8 cellular contexts compared by ENCODE assay signal in genomic region chr19:8569066-8569761, GRCh38. TPM values are rescaled to one million over a fixed set of nuclear protein-coding genes. Genes with fewer than 3 reads are reported as not detected.
DNase-seq lines count a peak whose midpoint lies in the region; ATAC-seq and TF ChIP-seq lines count a peak whose summit lies in the region.

No MANE protein-coding gene starts in this region.

- TF ChIP-seq CTCF in AG10803 (conservative IDR thresholded peaks at IDR 0.05; ENCODE audit: low read length): peak; percentile 23; the same call in 1 of the 2 replicates

- H3K4me3 ChIP-seq in AG10803 (ENCODE audit: low read length): no peak overlapping the region

- DNase-seq in AG10803 (ENCODE audit: low read depth) (peak; percentile 97), Kasumi-1 (lab: John Stamatoyannopoulos, UW) (peak; percentile 92 to 93), sciatic nerve (ENCODE audit: low spot score) (no peak), NCI-H69 (lab: John Stamatoyannopoulos, UW) (no peak)
- peak; percentile 59 for DNase-seq in activated CD4-positive, alpha-beta T cell treated with anti-CD3 and anti-CD28 coated beads, Interleukin-2, amount 50 U/mL, for 1 hour

- peak; percentile 32 for ATAC-seq in GM19468 (IDR thresholded peaks at IDR 0.05; ENCODE audit: extremely low read depth, unreplicated experiment)
- ATAC-seq in esophagus mucosa: peak; percentile 52
- peak; percentile 61 for ATAC-seq in sciatic nerve
- no peak for ATAC-seq in HG03457 (IDR thresholded peaks at IDR 0.05; ENCODE audit: unreplicated experiment)

- intact Hi-C loops in sciatic nerve (cut with DNase I): no loop called here

RNA-seq across cellular contexts. Expression of gene MYO1F, which starts 8.0 kb away (rescaled TPM):
- total RNA-seq in esophagus mucosa (3.8 TPM), sciatic nerve (60.9 TPM)

RNA-seq across cellular contexts. Expression of gene ADAMTS10, which starts 41.3 kb away (rescaled TPM):
- 1.9 TPM for total RNA-seq in esophagus mucosa
- 60.1 TPM for total RNA-seq in sciatic nerve

RNA-seq across cellular contexts. Expression of gene ZNF414, which starts 55.2 kb away (rescaled TPM):
- total RNA-seq in esophagus mucosa: 13.3 TPM
- 22.2 TPM for total RNA-seq in sciatic nerve

Comparison
In these comparisons a context has a peak if more than half of its experiments do, and no peak if none do; other contexts are left out.
1. DNase-seq: peak in AG10803 (single experiment), Kasumi-1 (2 of 2) and activated CD4-positive, alpha-beta T cell treated with anti-CD3 and anti-CD28 coated beads, Interleukin-2, amount 50 U/mL, for 1 hour (single experiment); none in sciatic nerve (single experiment) and NCI-H69 (single experiment).
2. RNA of gene MYO1F, which starts 8.0 kb away (total RNA-seq): 60.9 TPM in sciatic nerve (single experiment); 3.8 TPM in esophagus mucosa (single experiment); every median in the first group is over 10 times any median in the second.
3. RNA of gene ADAMTS10, which starts 41.3 kb away (total RNA-seq): 60.1 TPM in sciatic nerve (single experiment); 1.9 TPM in esophagus mucosa (single experiment); every median in the first group is over 10 times any median in the second.